Comparison of ENCODE assay signal across 8 cellular contexts in the genomic region with DNA sequence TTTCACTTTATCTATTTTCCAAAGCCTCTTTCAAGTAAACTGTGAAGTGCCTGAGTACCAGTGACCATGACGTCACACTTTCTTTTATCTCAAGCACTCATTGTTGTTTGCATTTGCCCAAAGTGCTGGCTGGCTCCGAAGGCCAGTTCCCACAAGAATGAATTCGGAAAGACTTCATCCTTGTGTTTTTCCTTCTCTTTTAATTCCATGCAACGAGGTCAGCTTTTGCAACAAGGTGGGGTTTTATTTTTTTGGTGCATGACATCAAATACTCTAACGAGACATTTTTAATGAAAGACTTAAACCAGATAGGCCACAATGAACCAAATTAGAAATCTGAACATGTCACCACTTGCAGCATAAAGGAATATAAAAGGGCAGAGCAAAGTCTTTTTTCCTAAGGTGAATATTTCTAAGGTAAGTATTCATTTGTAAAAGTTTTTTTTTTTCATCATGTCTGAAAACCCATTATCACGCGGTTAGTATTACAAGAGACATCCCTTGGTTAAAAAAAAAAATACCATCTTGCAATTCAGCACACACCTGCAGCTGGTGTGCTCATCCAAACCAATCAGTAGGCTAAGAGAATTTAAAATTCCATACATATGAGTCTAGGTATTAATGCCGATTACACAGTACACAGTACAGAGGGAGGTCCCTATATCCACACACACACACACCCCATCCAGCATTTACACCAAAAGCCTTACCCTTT. TPM values are rescaled to one million over a fixed set of nuclear protein-coding genes. Genes with fewer than 3 reads are reported as not detected.
DNase-seq lines count a peak whose midpoint lies in the region; ATAC-seq and TF ChIP-seq lines count a peak whose summit lies in the region.

No MANE protein-coding gene starts in this region.

- DNase-seq in AG04450 (ENCODE audit: low read depth, low spot score) = no peak
- peak; percentile 60 for DNase-seq in H4 (ENCODE audit: low spot score)
- DNase-seq in fibroblast of mammary gland (ENCODE audit: low read depth) = no peak
- DNase-seq in retina = peak; percentile 69
- no peak for DNase-seq in effector CD8-positive, alpha-beta T cell (lab: John Stamatoyannopoulos, UW)

- peak; percentile 21 for ATAC-seq in SK-N-SH treated with all-trans-retinoic acid at 6 μM for 48 hours
- ATAC-seq in GM21723 (IDR thresholded peaks at IDR 0.05; ENCODE audit: unreplicated experiment) = no peak
- no peak for ATAC-seq in GM21515 (IDR thresholded peaks at IDR 0.05; ENCODE audit: unreplicated experiment)

- CTCF ChIA-PET in AG04450 (lab: Charles Lee) = interaction anchor here (0.6 kb wide), 1 partner anchor 9 kb away, joined by 3 read pairs; no protein-coding TSS in a partner anchor

- no peaks in the 10 kb centered on the region for H3K27me3 ChIP-seq in AG04450 (ENCODE audit: control insufficient read depth, insufficient read depth, low read length)

- H3K4me3 ChIP-seq in AG04450 (ENCODE audit: low read depth, low read length) = peak overlapping the region; percentile 73
- H3K4me3 ChIP-seq in fibroblast of mammary gland (ENCODE audit: control insufficient read depth, low read depth, low read length) = peak overlapping the region; percentile 63

- POLR2A ChIA-PET in AG04450 (lab: Yijun Ruan, JAX) = no interaction called here

- H3K27ac ChIP-seq in AG04450 (ENCODE audit: low read depth, low read length) = no peak overlapping the region

- H3K9me3 ChIP-seq in AG04450 (ENCODE audit: control insufficient read depth, insufficient read depth, low read length) = no peaks in the 10 kb centered on the region

- TF ChIP-seq CTCF in AG04450 (IDR thresholded peaks at IDR 0.05; ENCODE audit: low read depth, low read length) (no peak), fibroblast of mammary gland (conservative IDR thresholded peaks at IDR 0.05; ENCODE audit: control insufficient read depth, insufficient read depth, low read depth, low read length) (no peak)

TF ChIP-seq in SK-N-SH treated with all-trans-retinoic acid at 6 μM for 48 hours, 23 proteins besides CTCF, POLR2A, EP300 and RAD21:
- TF ChIP-seq CSDC2 (CRISPR knock-in tag; IDR thresholded peaks at IDR 0.05) (no peak), TOX (CRISPR knock-in tag; IDR thresholded peaks at IDR 0.05; ENCODE audit: borderline replicate concordance) (no peak), TCF4 (CRISPR knock-in tag; IDR thresholded peaks at IDR 0.05; ENCODE audit: borderline replicate concordance) (no peak)

RNA-seq across cellular contexts. Expression of gene ARL4C, which starts 2.4 kb away (rescaled TPM):
- polyA plus RNA-seq in AG04450 (2011; rRNA removed) = 13.0 and 15.0 TPM in 2 replicates
- 10.4 and 10.5 TPM in 2 replicates for polyA minus RNA-seq in AG04450 (2011; rRNA and poly(A)+ RNA removed)
- total RNA-seq in H4 (2014; rRNA removed; shearing (Covaris generic)) = 6.7 and 7.0 TPM in 2 replicates

Comparison
In these comparisons a context has a peak if more than half of its experiments do, and no peak if none do; other contexts are left out.
1. DNase-seq: peak in H4 (single experiment) and retina (single experiment); none in AG04450 (single experiment), fibroblast of mammary gland (single experiment) and effector CD8-positive, alpha-beta T cell (single experiment).